Comparison of ENCODE assay signal across 14 cellular contexts in genomic region chr17:50935201-50936124, GRCh38.
DNase-seq lines count a peak whose midpoint lies in the region; ATAC-seq, FAIRE-seq and TF ChIP-seq lines count a peak whose summit lies in the region.
"Had no signal": no experiment of that assay in that cellular context is flagged by ENCODE, and none has a peak within 500 bp of the region (broad histone marks: within the 10 kb centered on the region; RNA-seq: fewer than 3 reads in every experiment).

No MANE protein-coding gene starts in this region.

- no peaks in the 10 kb centered on the region for H3K79me2 ChIP-seq in H1 (ENCODE audit: control insufficient read depth in 1 of 2, insufficient read depth in 2 of 2, low read length in 2 of 2)

- no peak overlapping the region for H4K8ac ChIP-seq in H1 (ENCODE audit: extremely low read depth, insufficient read depth, low read length)

- CTCF ChIA-PET in H1 (lab: Charles Lee; ENCODE audit: partially characterized antibody), result interaction anchor here (0.5 to 1.8 kb wide), 11 partner anchors 9 to 161 kb away, joined by 3 to 8 read pairs (median 3); no protein-coding TSS in a partner anchor

- H3K36me3 ChIP-seq in H1 (ENCODE audit: control insufficient read depth in 2 of 4, insufficient read depth in 4 of 4, low read length in 3 of 4), result no peaks in the 10 kb centered on the region

- H3K79me1 ChIP-seq in H1 (ENCODE audit: low read depth, low read length), result no peaks in the 10 kb centered on the region

- H2AFZ ChIP-seq in H1 (ENCODE audit: low read length), result no peak overlapping the region

- no peak overlapping the region for H3K23ac ChIP-seq in H1 (ENCODE audit: insufficient read length)

- no peak for FAIRE-seq in H1 (lab: Jason Lieb, UNC)
- FAIRE-seq: GM19239, keratinocyte had no signal

- no peak overlapping the region for H3K4me3 ChIP-seq in AG09309 (ENCODE audit: control insufficient read depth, low read depth, low read length)
- no peak overlapping the region for H3K4me3 ChIP-seq in H1 (ENCODE audit: extremely low read depth in 1 of 4, insufficient read depth in 2 of 4, low read depth in 3 of 4, low read length in 4 of 4)

- no peak overlapping the region for H2BK12ac ChIP-seq in H1 (ENCODE audit: low read depth, low read length)

- H2BK15ac ChIP-seq in H1 (ENCODE audit: low read length), result no peak overlapping the region

- H3K27ac ChIP-seq in H1 (ENCODE audit: low read depth, low read length), result no peak overlapping the region
- H3K27ac ChIP-seq: KMS-11 had no signal

- no peak for TF ChIP-seq CTCF in AG09309 (IDR thresholded peaks at IDR 0.05; ENCODE audit: control insufficient read depth, insufficient read depth, low read depth, low read length, missing control alignments)
- no peak for TF ChIP-seq CTCF in H1 (IDR thresholded peaks at IDR 0.05; ENCODE audit: control extremely low read depth in 1 of 3, insufficient read depth in 1 of 3, low read depth in 1 of 3, low read length in 3 of 3)

- H4K5ac ChIP-seq in H1 (ENCODE audit: insufficient read length, low read depth, low read length), result no peak overlapping the region

- no peak for TF ChIP-seq RAD21 in H1 (IDR thresholded peaks at IDR 0.05 in 1 of 2, conservative IDR thresholded peaks at IDR 0.05 in 1 of 2; ENCODE audit: low read depth in 2 of 2, low read length in 2 of 2)

- WGBS in H1 (ENCODE audit: extremely low coverage in 1 of 2, insufficient coverage in 1 of 2, insufficient read length in 1 of 2, insufficient replicate concordance in 2 of 2, low coverage in 1 of 2, low lambda C conversion rate in 2 of 2, missing lambda C conversion rate in 1 of 2), 2 experiments, result 86% methylated on average over 19 of the region's 19 CpGs; no CpG with 5 or more reads in 1 of the 2 experiments

- 0 out of 2 replicates have a peak overlapping the region, but pooled peaks have one; percentile 15 for H2BK20ac ChIP-seq in H1 (ENCODE audit: low read length)

- peak; percentile 73 for DNase-seq in AG09309 (ENCODE audit: low read depth)
- DNase-seq in NCI-H226, result peak; percentile 42
- no peak for DNase-seq in H1 (ENCODE audit: low read depth in 1 of 2, low spot score in 2 of 2)
- peak; percentile 56 for DNase-seq in middle frontal gyrus (ENCODE audit: extremely low spot score, low spot score)
- no peak for DNase-seq in Kasumi-1 (lab: John Stamatoyannopoulos, UW)
- no peak for DNase-seq in stimulated activated CD4-positive, alpha-beta T cell treated with anti-CD3 and anti-CD28 coated beads, Interleukin-2, amount 100 ng/mL, for 48 hours
- DNase-seq: activated naive CD8-positive, alpha-beta T cell treated with anti-CD3 and anti-CD28 coated beads, Interleukin-2, amount 10 ng/mL, durations not matched to agents 7 days and 5 days; CD4-positive, alpha-beta T cell; T-helper 2 cell had no signal

- H3K18ac ChIP-seq in H1 (ENCODE audit: extremely low read depth, low read length), result no peak overlapping the region

- H3K4me1 ChIP-seq in H1 (replicated peaks in 1 of 4; ENCODE audit: control insufficient read depth in 3 of 4, insufficient read depth in 4 of 4, low read length in 3 of 4), result peaks cover 0 to 4% (median 1%) of the 10 kb centered on the region in 4 experiments; a peak in 3 of 7 replicates

- peaks cover 3% of the 10 kb centered on the region for H3K23me2 ChIP-seq in H1 (ENCODE audit: low read depth, low read length)

- TF ChIP-seq POLR2A in H1 (IDR thresholded peaks at IDR 0.05; ENCODE audit: control extremely low read depth in 1 of 2, low read depth in 2 of 2, low read length in 2 of 2), result no peak

- no peak overlapping the region for H3K56ac ChIP-seq in H1 (replicated peaks; ENCODE audit: insufficient read length, low read depth, low read length)

- H3K14ac ChIP-seq in H1 (ENCODE audit: insufficient read length), result no peak overlapping the region

- no peak overlapping the region for H3K9ac ChIP-seq in H1 (replicated peaks in 1 of 4; ENCODE audit: extremely low read depth in 1 of 4, low read depth in 3 of 4, low read length in 3 of 4)
- H3K9ac ChIP-seq: KMS-11 had no signal

- POLR2A ChIA-PET in H1 (lab: Charles Lee; ENCODE audit: partially characterized antibody), result interaction anchor here (1.1 to 3.6 kb wide), 4 partner anchors 9 to 69 kb away, joined by 4 to 15 read pairs (median 8); partner anchors contain the start of gene TOB1

- peaks cover 0 to 1% of the 10 kb centered on the region in 2 experiments for H4K20me1 ChIP-seq in H1 (replicated peaks in 1 of 2; ENCODE audit: control insufficient read depth in 1 of 2, insufficient read depth in 2 of 2, low read length in 2 of 2)

- no peak overlapping the region for H4K91ac ChIP-seq in H1 (replicated peaks; ENCODE audit: insufficient read length, low read length)

- H3K4ac ChIP-seq in H1 (replicated peaks; ENCODE audit: insufficient read length, low read depth, low read length), result no peak overlapping the region

- H2BK120ac ChIP-seq in H1 (replicated peaks; ENCODE audit: low read depth, low read length), result no peak overlapping the region

- no peak overlapping the region for H2AK5ac ChIP-seq in H1 (ENCODE audit: low read depth, low read length)

- H3K4me2 ChIP-seq in H1 (ENCODE audit: insufficient read depth in 1 of 2, low read depth in 2 of 2, low read length in 2 of 2), result no peak overlapping the region
- H3K4me2 ChIP-seq: KMS-11 had no signal

- no peak for TF ChIP-seq EP300 in H1 (IDR thresholded peaks at IDR 0.05; ENCODE audit: borderline replicate concordance in 1 of 2, low read depth in 2 of 2, low read length in 2 of 2)

- ATAC-seq in HG03565 (IDR thresholded peaks at IDR 0.05; ENCODE audit: unreplicated experiment) (no peak), GM21447 (IDR thresholded peaks at IDR 0.05; ENCODE audit: unreplicated experiment) (no peak)

- H3K9me3 ChIP-seq in H1 (ENCODE audit: insufficient read depth in 2 of 2, low read depth in 1 of 2, low read length in 1 of 2), result no peaks in the 10 kb centered on the region

- no peak overlapping the region for H2BK5ac ChIP-seq in H1 (ENCODE audit: low read depth, low read length)

- peaks cover 0 to 5% (median 2%) of the 10 kb centered on the region in 4 experiments; a peak in 2 of 7 replicates for H3K27me3 ChIP-seq in H1 (replicated peaks in 1 of 4; ENCODE audit: control insufficient read depth in 3 of 4, extremely low read depth in 1 of 4, insufficient read depth in 3 of 4, low read length in 3 of 4)

TF ChIP-seq in H1, 55 proteins besides CTCF, POLR2A, EP300 and RAD21:
- TF ChIP-seq RXRA (IDR thresholded peaks at IDR 0.05; ENCODE audit: insufficient read depth, low read depth, low read length) (no peak), EZH2 (IDR thresholded peaks at IDR 0.05; ENCODE audit: low read depth, low read length, severe bottlenecking) (no peak), RFX5 (IDR thresholded peaks at IDR 0.05; ENCODE audit: borderline replicate concordance, low read depth, low read length) (no peak)
- TF ChIP-seq, protein P1, sequence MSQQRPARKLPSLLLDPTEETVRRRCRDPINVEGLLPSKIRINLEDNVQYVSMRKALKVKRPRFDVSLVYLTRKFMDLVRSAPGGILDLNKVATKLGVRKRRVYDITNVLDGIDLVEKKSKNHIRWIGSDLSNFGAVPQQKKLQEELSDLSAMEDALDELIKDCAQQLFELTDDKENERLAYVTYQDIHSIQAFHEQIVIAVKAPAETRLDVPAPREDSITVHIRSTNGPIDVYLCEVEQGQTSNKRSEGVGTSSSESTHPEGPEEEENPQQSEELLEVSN (IDR thresholded peaks at IDR 0.05), result peak; percentile 47; the same call in 1 of the 2 replicates

Comparison
In these comparisons a context has a peak if more than half of its experiments do, and no peak if none do; other contexts are left out.
1. DNase-seq: peak in AG09309 (single experiment), NCI-H226 (single experiment) and middle frontal gyrus (single experiment); none in H1 (0 of 2), Kasumi-1 (0 of 2) and stimulated activated CD4-positive, alpha-beta T cell treated with anti-CD3 and anti-CD28 coated beads, Interleukin-2, amount 100 ng/mL, for 48 hours (0 of 2).